In genomic region chrX:68909945-68910344, GRCh38 we compare ENCODE assay signal across 19 cellular contexts.
DNase-seq lines count a peak whose midpoint lies in the region; ATAC-seq, FAIRE-seq and TF ChIP-seq lines count a peak whose summit lies in the region.
"Had no signal": no experiment of that assay in that cellular context is flagged by ENCODE, and none has a peak within 500 bp of the region (broad histone marks: within the 10 kb centered on the region; RNA-seq: fewer than 3 reads in every experiment).

No MANE protein-coding gene starts in this region.

- in situ Hi-C loops in GM23248 (cut with MboI) = no loop called here

- no peak for FAIRE-seq in small intestine (lab: Jason Lieb, UNC)
- FAIRE-seq: D721Med, GM12878, GM19239, H54 had no signal

- H3K4me1 ChIP-seq in OCI-LY3 (ENCODE audit: low read length) (peaks cover 11% of the 10 kb centered on the region), mucosa of descending colon (ENCODE audit: low read depth) (no peaks in the 10 kb centered on the region), small intestine (ENCODE audit: control insufficient read depth in 2 of 2, insufficient read depth in 1 of 2, low read depth in 1 of 2, low read length in 1 of 2) (no peaks in the 10 kb centered on the region), Karpas-422 (ENCODE audit: low read length) (no peaks in the 10 kb centered on the region), GM23248 (ENCODE audit: insufficient read depth) (no peaks in the 10 kb centered on the region)
- H3K4me1 ChIP-seq: HAP-1 had no signal

- 0 out of 2 replicates have a peak overlapping the region, but pooled peaks have one; percentile 60 for H2AFZ ChIP-seq in OCI-LY3 (ENCODE audit: low read depth, low read length)
- no peak overlapping the region for H2AFZ ChIP-seq in Karpas-422 (ENCODE audit: low read length)
- no peak overlapping the region for H2AFZ ChIP-seq in GM23248

- ATAC-seq in mucosa of descending colon = peak; percentile 76
- ATAC-seq in GM21786 (IDR thresholded peaks at IDR 0.05; ENCODE audit: unreplicated experiment) = no peak
- ATAC-seq: GM12878 had no signal

- H3K9ac ChIP-seq in OCI-LY3 (ENCODE audit: low read length) (no peak overlapping the region), Karpas-422 (ENCODE audit: low read length) (no peak overlapping the region), GM23248 (no peak overlapping the region)

- DNase-seq in mucosa of descending colon = no peak
- peak; percentile 82 for DNase-seq in small intestine
- DNase-seq in Karpas-422 = no peak
- DNase-seq in GM23248 = no peak
- DNase-seq: CD4-positive, alpha-beta T cell; CD8-positive, alpha-beta memory T cell; DMS 273 treated with DMSO at 0.1 percent for 48 hours; DMS79; EL; GDM1; GOT3; HFFc6 had no signal

- H3K9me2 ChIP-seq in Karpas-422 (replicated peaks; ENCODE audit: insufficient read depth, low read length) (no peaks in the 10 kb centered on the region), GM23248 (ENCODE audit: insufficient read depth) (no peaks in the 10 kb centered on the region)

- H4K20me1 ChIP-seq in OCI-LY3 (ENCODE audit: insufficient read depth, low read length) = no peaks in the 10 kb centered on the region
- no peaks in the 10 kb centered on the region for H4K20me1 ChIP-seq in Karpas-422 (ENCODE audit: insufficient read depth, low read depth, low read length)
- H4K20me1 ChIP-seq in GM23248 (ENCODE audit: insufficient read depth) = no peaks in the 10 kb centered on the region

- no peak overlapping the region for H3K4me2 ChIP-seq in OCI-LY3 (ENCODE audit: low read length)
- H3K4me2 ChIP-seq in Karpas-422 (ENCODE audit: low read depth, low read length, poor library complexity, severe bottlenecking) = no peak overlapping the region
- no peak overlapping the region for H3K4me2 ChIP-seq in GM23248 (ENCODE audit: unreplicated experiment)

- H3K79me2 ChIP-seq in OCI-LY3 (ENCODE audit: low read length) (no peaks in the 10 kb centered on the region), Karpas-422 (ENCODE audit: low read length) (no peaks in the 10 kb centered on the region), GM23248 (ENCODE audit: insufficient read depth) (no peaks in the 10 kb centered on the region)

- H3K27me3 ChIP-seq in OCI-LY3 (ENCODE audit: low read depth, low read length) (no peaks in the 10 kb centered on the region), small intestine (ENCODE audit: control insufficient read depth in 2 of 2, insufficient read depth in 2 of 2, low read length in 2 of 2) (no peaks in the 10 kb centered on the region), Karpas-422 (ENCODE audit: low read length) (no peaks in the 10 kb centered on the region), GM23248 (replicated peaks; ENCODE audit: insufficient read depth) (no peaks in the 10 kb centered on the region)

- intact Hi-C loops in mucosa of descending colon (cut with DNase I, micrococcal nuclease) = no loop called here

- no peaks in the 10 kb centered on the region for H3K9me3 ChIP-seq in OCI-LY3 (ENCODE audit: insufficient read depth, low read length)
- no peaks in the 10 kb centered on the region for H3K9me3 ChIP-seq in mucosa of descending colon
- H3K9me3 ChIP-seq in small intestine (ENCODE audit: control insufficient read depth, low read depth) = no peaks in the 10 kb centered on the region
- no peaks in the 10 kb centered on the region for H3K9me3 ChIP-seq in Karpas-422 (ENCODE audit: low read length)
- H3K9me3 ChIP-seq in GM23248 (ENCODE audit: low read depth) = no peaks in the 10 kb centered on the region
- H3K9me3 ChIP-seq: HAP-1 had no signal

- H3K36me3 ChIP-seq in OCI-LY3 (replicated peaks; ENCODE audit: low read depth, low read length) (no peaks in the 10 kb centered on the region), mucosa of descending colon (ENCODE audit: low read depth) (no peaks in the 10 kb centered on the region), small intestine (ENCODE audit: control insufficient read depth in 2 of 2, insufficient read depth in 2 of 2, low read length in 2 of 2) (no peaks in the 10 kb centered on the region), Karpas-422 (ENCODE audit: insufficient read depth, low read length) (no peaks in the 10 kb centered on the region), GM23248 (ENCODE audit: low read depth) (no peaks in the 10 kb centered on the region)
- H3K36me3 ChIP-seq: HAP-1 had no signal

- H3F3A ChIP-seq in GM23248 (ENCODE audit: insufficient read depth) = no peaks in the 10 kb centered on the region

- H3K4me3 ChIP-seq in OCI-LY3 (ENCODE audit: low read length) (no peak overlapping the region), mucosa of descending colon (no peak overlapping the region), small intestine (ENCODE audit: low read depth in 1 of 2, low read length in 2 of 2) (no peak overlapping the region), Karpas-422 (ENCODE audit: low read length) (no peak overlapping the region), GM23248 (no peak overlapping the region)
- H3K4me3 ChIP-seq: GM12878, HAP-1 had no signal

- TF ChIP-seq CTCF in OCI-LY3 (IDR thresholded peaks at IDR 0.05; ENCODE audit: low read depth, low read length) (no peak), mucosa of descending colon (IDR thresholded peaks at IDR 0.05) (no peak)

- no peak overlapping the region for H3K27ac ChIP-seq in OCI-LY3 (ENCODE audit: low read length)
- H3K27ac ChIP-seq in small intestine (ENCODE audit: low read depth in 1 of 2, low read length in 1 of 2) = peak overlapping the region; percentile 17 to 39
- no peak overlapping the region for H3K27ac ChIP-seq in Karpas-422 (ENCODE audit: low read length)
- H3K27ac ChIP-seq in GM23248 = no peak overlapping the region

- 5 to 52% (median 30%) methylated on average over 2 of the region's 2 CpGs for WGBS in small intestine, 3 donors
- 27 to 39% methylated on average over 2 of the region's 2 CpGs for WGBS in GM23248 (ENCODE audit: low coverage in 1 of 2, low lambda C conversion rate in 2 of 2, missing lambda C conversion rate in 2 of 2), 2 experiments

Comparison
In these comparisons a context has a peak if more than half of its experiments do, and no peak if none do; other contexts are left out.
1. H3K27ac ChIP-seq: peak in small intestine (2 of 2); none in OCI-LY3 (single experiment), Karpas-422 (single experiment) and GM23248 (single experiment).